17 cellular contexts compared by ENCODE assay signal in genomic region chr14:105053421-105053820, GRCh38. TPM values are rescaled to one million over a fixed set of nuclear protein-coding genes. Genes with fewer than 3 reads are reported as not detected.
DNase-seq lines count a peak whose midpoint lies in the region; ATAC-seq, FAIRE-seq and TF ChIP-seq lines count a peak whose summit lies in the region.
"Had no signal": no experiment of that assay in that cellular context is flagged by ENCODE, and none has a peak within 500 bp of the region (broad histone marks: within the 10 kb centered on the region; RNA-seq: fewer than 3 reads in every experiment).

No MANE protein-coding gene starts in this region.

- H3K4me1 Mint-ChIP-seq in T-helper 17 cell = peaks cover 7% of the 10 kb centered on the region
- peaks cover 5 to 22% (median 14%) of the 10 kb centered on the region in 7 donors for H3K4me1 Mint-ChIP-seq in naive thymus-derived CD4-positive, alpha-beta T cell

- ATAC-seq in T-helper 17 cell = no peak
- no peak for ATAC-seq in naive thymus-derived CD4-positive, alpha-beta T cell

- H3K4me1 ChIP-seq in naive thymus-derived CD4-positive, alpha-beta T cell (ENCODE audit: control insufficient read depth in 2 of 2, insufficient read depth in 2 of 2, low read length in 2 of 2) = peaks cover 0 to 2% of the 10 kb centered on the region in 2 donors

- intact Hi-C loops in naive thymus-derived CD4-positive, alpha-beta T cell (cut with micrococcal nuclease) = no loop called here

- H3K27me3 ChIP-seq in naive thymus-derived CD4-positive, alpha-beta T cell (ENCODE audit: control insufficient read depth in 2 of 2, insufficient read depth in 2 of 2, low read length in 2 of 2) = no peaks in the 10 kb centered on the region
- H3K27me3 ChIP-seq: BLaER1 had no signal

- no peak overlapping the region for H3K4me3 ChIP-seq in naive thymus-derived CD4-positive, alpha-beta T cell (ENCODE audit: low read length)
- H3K4me3 ChIP-seq: BLaER1 had no signal

- POLR2A ChIA-PET in naive thymus-derived CD4-positive, alpha-beta T cell (lab: Charles Lee) = interaction anchor here (0.6 to 1.4 kb wide), 4 partner anchors 9 to 1200 kb away, joined by 3 to 11 read pairs (median 4); partner anchors contain the start of gene GPR132

- CTCF ChIA-PET in naive thymus-derived CD4-positive, alpha-beta T cell (lab: Charles Lee) = interaction anchor here (0.6 to 1.7 kb wide), 4 partner anchors 22 to 102 kb away, joined by 3 to 5 read pairs (median 4); no protein-coding TSS in a partner anchor

- no peak overlapping the region for H3K4me3 Mint-ChIP-seq in T-helper 17 cell
- H3K4me3 Mint-ChIP-seq in naive thymus-derived CD4-positive, alpha-beta T cell = no peak overlapping the region

- TF ChIP-seq POLR2A in GM12891 (IDR thresholded peaks at IDR 0.05; ENCODE audit: low read depth, low read length) = 0 out of 2 replicates have a peak, but pooled peaks have one; percentile 3

- FAIRE-seq in GM12891 (lab: Jason Lieb, UNC) = no peak

- H3K9me3 Mint-ChIP-seq in naive thymus-derived CD4-positive, alpha-beta T cell = peaks cover 0 to 2% (median 0%) of the 10 kb centered on the region in 11 donors

- no peak overlapping the region for H3K27ac ChIP-seq in naive thymus-derived CD4-positive, alpha-beta T cell (ENCODE audit: low read depth, low read length)
- H3K27ac ChIP-seq: BLaER1 had no signal

- H3K36me3 Mint-ChIP-seq in T-helper 17 cell (ENCODE audit: low read depth) = peaks cover 10% of the 10 kb centered on the region
- peaks cover 8 to 34% (median 12%) of the 10 kb centered on the region in 5 donors for H3K36me3 Mint-ChIP-seq in naive thymus-derived CD4-positive, alpha-beta T cell

- H3K27me3 Mint-ChIP-seq in T-helper 17 cell = no peaks in the 10 kb centered on the region
- no peaks in the 10 kb centered on the region for H3K27me3 Mint-ChIP-seq in naive thymus-derived CD4-positive, alpha-beta T cell

- peaks cover 10 to 65% (median 20%) of the 10 kb centered on the region in 3 experiments for H3K36me3 ChIP-seq in naive thymus-derived CD4-positive, alpha-beta T cell (ENCODE audit: control insufficient read depth in 2 of 3, insufficient read depth in 3 of 3, low read length in 3 of 3)

- H3K27ac Mint-ChIP-seq in T-helper 17 cell = peak overlapping the region; percentile 76
- H3K27ac Mint-ChIP-seq in naive thymus-derived CD4-positive, alpha-beta T cell = peak overlapping the region in 5 of 9 donors; percentile 5 to 86 (median 36)

- DNase-seq in activated T-cell treated with anti-CD3 and anti-CD28 coated beads, Interleukin-2, amount 50 U/mL, for 1 hour = peak; percentile 14
- DNase-seq in activated T-cell treated with anti-CD3 and anti-CD28 coated beads for 4 hours (no peak), GM12891 (ENCODE audit: insufficient read length, low spot score) (no peak), T-helper 17 cell (no peak), NK-92 (lab: John Stamatoyannopoulos, UW; ENCODE audit: unreplicated experiment) (no peak), DMS79 treated with DMSO at 0.1 percent for 48 hours (lab: John Stamatoyannopoulos, UW) (no peak), dedifferentiated amniotic fluid mesenchymal stem cell (ENCODE audit: extremely low spot score) (no peak)
- DNase-seq in naive thymus-derived CD4-positive, alpha-beta T cell = no peak
- DNase-seq: COR-L47, HCEC 1CT, NCI-H1417, NCI-H187 treated with DMSO at 0.1 percent for 48 hours, NCI-H446, NCI-H748 treated with DMSO at 0.1 percent for 48 hours had no signal

- H3K9me3 ChIP-seq in T-helper 17 cell (ENCODE audit: control insufficient read depth, low read length, poor library complexity, severe bottlenecking) = no peaks in the 10 kb centered on the region
- no peaks in the 10 kb centered on the region for H3K9me3 ChIP-seq in naive thymus-derived CD4-positive, alpha-beta T cell (ENCODE audit: control insufficient read depth in 2 of 3, low read length in 3 of 3)
- H3K9me3 ChIP-seq: BLaER1 had no signal

TF ChIP-seq in GM12891, 5 proteins besides CTCF, POLR2A, EP300 and RAD21:
- TF ChIP-seq POLR2AphosphoS5 (IDR thresholded peaks at IDR 0.05; ENCODE audit: low read depth, low read length) (no peak), PAX5 (IDR thresholded peaks at IDR 0.05; ENCODE audit: insufficient read depth, low read length, severe bottlenecking) (no peak), SPI1 (IDR thresholded peaks at IDR 0.05; ENCODE audit: low read depth, low read length) (no peak)

RNA-seq across cellular contexts. Expression of gene GPR132, which starts 11.8 kb away (rescaled TPM):
- 18.8 TPM for polyA plus RNA-seq in GM12891 (2012; ENCODE audit: low read depth, missing spikeins)
- 10 to 100 TPM; 43.4 to 47.1 TPM for total RNA-seq in T-helper 17 cell
- total RNA-seq in naive thymus-derived CD4-positive, alpha-beta T cell = 10 to 100 TPM; 37.8 to 58.7 (median 45.2) TPM
- polyA plus RNA-seq in naive thymus-derived CD4-positive, alpha-beta T cell = 10 to 100 TPM in 1 of 2 donors, 1 to 10 TPM in 1; 9.3 to 40.2 TPM
- total RNA-seq: A172, SK-MEL-5 had no signal

RNA-seq across cellular contexts. Expression of gene CDCA4, which starts 32.5 kb away (rescaled TPM):
- polyA plus RNA-seq in GM12891 (2012; ENCODE audit: low read depth, missing spikeins) = 35.1 TPM
- total RNA-seq in T-helper 17 cell = 10 to 100 TPM; 16.1 to 18.4 TPM
- 10 to 100 TPM; 12.7 to 47.8 (median 14.0) TPM for total RNA-seq in naive thymus-derived CD4-positive, alpha-beta T cell
- polyA plus RNA-seq in naive thymus-derived CD4-positive, alpha-beta T cell = 10 to 100 TPM in 1 of 2 donors, 1 to 10 TPM in 1; 8.0 to 12.1 TPM
